21 cellular contexts compared by ENCODE assay signal in genomic region chr13:24135674-24136300, GRCh38. TPM values are rescaled to one million over a fixed set of nuclear protein-coding genes. Genes with fewer than 3 reads are reported as not detected.
DNase-seq lines count a peak whose midpoint lies in the region; TF ChIP-seq lines count a peak whose summit lies in the region.
"Had no signal": no experiment of that assay in that cellular context is flagged by ENCODE, and none has a peak within 500 bp of the region (broad histone marks: within the 10 kb centered on the region; RNA-seq: fewer than 3 reads in every experiment).

No MANE protein-coding gene starts in this region.

- H3K23me2 ChIP-seq in H9 (ENCODE audit: insufficient read length, low read depth, low read length, poor library complexity, severe bottlenecking) = no peaks in the 10 kb centered on the region

- peaks cover 3 to 11% (median 8%) of the 10 kb centered on the region in 3 experiments for H3K36me3 Mint-ChIP-seq in H9 (ENCODE audit: insufficient read depth in 1 of 3, low read depth in 3 of 3)

- H3K79me2 ChIP-seq in H9 (ENCODE audit: insufficient read depth, low read length) = no peaks in the 10 kb centered on the region

- H2BK120ac ChIP-seq in H9 (ENCODE audit: low read depth, low read length, poor library complexity, severe bottlenecking) = no peak overlapping the region

- no peak overlapping the region for H3K4me3 Mint-ChIP-seq in H9
- H3K4me3 Mint-ChIP-seq: neural crest cell had no signal

- H3K4me1 Mint-ChIP-seq in H9 = peaks cover 17% of the 10 kb centered on the region in 2 experiments

- H4K8ac ChIP-seq in H9 (replicated peaks; ENCODE audit: insufficient read length, low read depth, low read length) = no peak overlapping the region

- H2AFZ ChIP-seq in H9 (ENCODE audit: low read length) = no peak overlapping the region

- no peak overlapping the region for H3K27ac ChIP-seq in H9 (ENCODE audit: insufficient read length, low read depth, low read length)
- H3K27ac ChIP-seq: C4-2B, coronary artery, psoas muscle, uterus, VCaP had no signal

- H3K27me3 ChIP-seq in H9 (ENCODE audit: insufficient read depth, low read length) = no peaks in the 10 kb centered on the region
- H3K27me3 ChIP-seq: uterus had no signal

- no peak overlapping the region for H2AK5ac ChIP-seq in H9 (ENCODE audit: insufficient read length, low read length)

- no peak overlapping the region for H2BK15ac ChIP-seq in H9 (ENCODE audit: low read depth, low read length)

- no peak overlapping the region for H3K4ac ChIP-seq in H9 (ENCODE audit: low read depth, low read length)

- no peak overlapping the region for H3K4me2 ChIP-seq in H9 (ENCODE audit: insufficient read depth, insufficient read length, low read length)

- H3K27ac Mint-ChIP-seq in H9 = no peak overlapping the region

- H3K18ac ChIP-seq in H9 (ENCODE audit: insufficient read length, low read depth, low read length) = no peak overlapping the region

- no peak overlapping the region for H3K14ac ChIP-seq in H9 (ENCODE audit: insufficient read depth, low read length)

- H4K91ac ChIP-seq in H9 (ENCODE audit: insufficient read length, low read depth, low read length) = no peak overlapping the region

- H2BK5ac ChIP-seq in H9 (ENCODE audit: insufficient read length, low read length) = no peak overlapping the region

- no CpG with 5 or more reads among the region's 5 CpGs for WGBS in H9 (ENCODE audit: extremely low coverage, insufficient read length, low lambda C conversion rate)

- H4K20me1 ChIP-seq in H9 (ENCODE audit: control insufficient read depth, insufficient read depth, insufficient read length) = no peaks in the 10 kb centered on the region

- DNase-seq in A172 (ENCODE audit: low spot score) (peak; percentile 19), H4 (ENCODE audit: low spot score) (peak; percentile 7), astrocyte of the cerebellum (ENCODE audit: low read depth) (peak; percentile 74), fibroblast of the aortic adventitia (ENCODE audit: low read depth) (peak; percentile 60), H9 (no peak), cerebellar nuclear complex (lab: John Stamatoyannopoulos, UW) (no peak), amniotic stem cell (lab: John Stamatoyannopoulos, UW) (no peak)
- DNase-seq in stimulated activated naive CD4-positive, alpha-beta T cell treated with Interleukin-2 at 50 U/mL for 16 hours (lab: John Stamatoyannopoulos, UW) = no peak
- DNase-seq: 8988T; activated CD4-positive, alpha-beta T cell treated with anti-CD3 and anti-CD28 coated beads, Interleukin-2, amount 50 U/mL, for 1 hour; DMS153; Kasumi-1; midbrain; NCI-H1417; psoas muscle; substantia nigra; uterus had no signal

- H3K9ac ChIP-seq in H9 (ENCODE audit: extremely low read depth, insufficient read length, low read length) = no peak overlapping the region

- peaks cover 9% of the 10 kb centered on the region for H3K9me3 ChIP-seq in H9 (ENCODE audit: control insufficient read depth, low read depth, low read length)
- H3K9me3 ChIP-seq: uterus had no signal

- H3K4me1 ChIP-seq in H9 (ENCODE audit: insufficient read depth, low read length) = no peaks in the 10 kb centered on the region
- H3K4me1 ChIP-seq: psoas muscle, uterus had no signal

- no peak overlapping the region for H3K56ac ChIP-seq in H9 (ENCODE audit: insufficient read length, low read depth, low read length)

- no peak overlapping the region for H2BK12ac ChIP-seq in H9 (ENCODE audit: insufficient read length, low read depth, low read length)

- H2BK20ac ChIP-seq in H9 (ENCODE audit: low read depth, low read length, poor library complexity, severe bottlenecking) = no peak overlapping the region

- H3K27me3 Mint-ChIP-seq in H9 (ENCODE audit: low read depth) = peaks cover 3% of the 10 kb centered on the region

- TF ChIP-seq CTCF in astrocyte of the cerebellum (IDR thresholded peaks at IDR 0.05; ENCODE audit: low read depth, low read length, missing control alignments) = no peak
- no peak for TF ChIP-seq CTCF in fibroblast of the aortic adventitia (IDR thresholded peaks at IDR 0.05; ENCODE audit: insufficient read depth, low read length)
- no peak for TF ChIP-seq CTCF in H9 (conservative IDR thresholded peaks at IDR 0.05)

- H3K23ac ChIP-seq in H9 (ENCODE audit: insufficient read length, low read depth, low read length) = no peak overlapping the region

- no peak overlapping the region for H3T11ph ChIP-seq in H9 (ENCODE audit: low read length)

- no peak overlapping the region for H3K4me3 ChIP-seq in astrocyte of the cerebellum (ENCODE audit: low read depth, low read length)
- H3K4me3 ChIP-seq in fibroblast of the aortic adventitia (ENCODE audit: low read depth, low read length) = no peak overlapping the region
- H3K4me3 ChIP-seq: coronary artery, psoas muscle, uterus had no signal

- in situ Hi-C loops in astrocyte of the cerebellum (cut with HindIII; ENCODE audit: low sequenced_read_pairs) = no loop called here

- no peaks in the 10 kb centered on the region for H3K79me1 ChIP-seq in H9 (ENCODE audit: insufficient read depth, low read depth, low read length, poor library complexity, severe bottlenecking)

- H4K5ac ChIP-seq in H9 (ENCODE audit: insufficient read length, low read depth, low read length) = no peak overlapping the region

- H3K9me3 Mint-ChIP-seq in H9 = peaks cover 9 to 11% of the 10 kb centered on the region in 2 experiments

RNA-seq across cellular contexts. Expression of gene SPATA13, which starts 24.7 kb away (rescaled TPM):
- 3.4 and 4.8 TPM in 2 replicates for total RNA-seq in A172 (2014; rRNA removed; shearing (Covaris generic))
- total RNA-seq in H4 (2014; rRNA removed; shearing (Covaris generic)) = 5.1 and 12.1 TPM in 2 replicates
- 12.2 and 17.3 TPM in 2 replicates for total RNA-seq in fibroblast of the aortic adventitia (ENCODE audit: low replicate concordance)
- total RNA-seq in H9 (2021) = 12.6 and 14.1 TPM in 2 replicates

Comparison
In these comparisons a context has a peak if more than half of its experiments do, and no peak if none do; other contexts are left out.
1. DNase-seq: peak in A172 (single experiment), H4 (single experiment), astrocyte of the cerebellum (single experiment) and fibroblast of the aortic adventitia (single experiment); none in H9 (single experiment), cerebellar nuclear complex (0 of 2), amniotic stem cell (single experiment) and stimulated activated naive CD4-positive, alpha-beta T cell treated with Interleukin-2 at 50 U/mL for 16 hours (single experiment).